ENCODE assay signal across 8 cellular contexts in genomic region chr3:53109822-53110771, GRCh38. TPM values are rescaled to one million over a fixed set of nuclear protein-coding genes. Genes with fewer than 3 reads are reported as not detected.
DNase-seq lines count a peak whose midpoint lies in the region; ATAC-seq, FAIRE-seq and TF ChIP-seq lines count a peak whose summit lies in the region.

No MANE protein-coding gene starts in this region.

- peaks cover 21% of the 10 kb centered on the region for H3K36me3 ChIP-seq in thymus (ENCODE audit: control insufficient read depth, insufficient read depth)

- peak overlapping the region in 2 of 5 experiments; percentile 27 to 41 for H3K27ac Mint-ChIP-seq in brain

- H3K4me1 ChIP-seq in thymus (ENCODE audit: control insufficient read depth, insufficient read depth, low read length), result no peaks in the 10 kb centered on the region

- no peaks in the 10 kb centered on the region for H3K9me3 ChIP-seq in thymus (ENCODE audit: control insufficient read depth)

- TF ChIP-seq CTCF in AG04449 (IDR thresholded peaks at IDR 0.05; ENCODE audit: insufficient read depth, low read length, missing control alignments) (peak; percentile 63), RWPE1 (conservative IDR thresholded peaks at IDR 0.05; ENCODE audit: low read depth) (peak; percentile 52), brain (conservative IDR thresholded peaks at IDR 0.05) (peak; percentile 44 to 60)

- peak; percentile 71 for ATAC-seq in left colon
- ATAC-seq in GM21360 (IDR thresholded peaks at IDR 0.05; ENCODE audit: unreplicated experiment), result no peak

- 79% methylated on average over 12 of the region's 12 CpGs for WGBS in thymus

- no peaks in the 10 kb centered on the region for H3K9me3 Mint-ChIP-seq in brain

- FAIRE-seq in GM19239 (lab: Jason Lieb, UNC), result peak; percentile 26
- no peak for FAIRE-seq in frontal cortex (lab: Jason Lieb, UNC)

- H3K27ac ChIP-seq in RWPE1, result peak overlapping the region; percentile 69
- H3K27ac ChIP-seq in thymus (ENCODE audit: low read depth), result peak overlapping the region; percentile 81

- POLR2A ChIA-PET in AG04449 (lab: Yijun Ruan, JAX), result no interaction called here
- POLR2A ChIA-PET in RWPE1 (lab: Yijun Ruan, JAX; ENCODE audit: low non-redundant PET), result no interaction called here

- H3K36me3 Mint-ChIP-seq in brain, result peaks cover 24% of the 10 kb centered on the region

- peak overlapping the region in 1 of 5 experiments; percentile 14 for H3K4me3 Mint-ChIP-seq in brain

- intact Hi-C loops in left colon (cut with DNase I, micrococcal nuclease), result no loop called here

- DNase-seq in AG04449 (ENCODE audit: low read depth, low spot score) (no peak), GM19239 (ENCODE audit: insufficient read length, low spot score) (no peak), RWPE1 (ENCODE audit: low spot score) (peak; percentile 25), left colon (peak; percentile 54 to 67), frontal cortex (ENCODE audit: low spot score in 2 of 2) (no peak)

- no peaks in the 10 kb centered on the region for H3K4me1 Mint-ChIP-seq in brain

- H3K4me3 ChIP-seq in AG04449 (ENCODE audit: low read depth, low read length), result no peak overlapping the region
- H3K4me3 ChIP-seq in thymus (ENCODE audit: low read length), result no peak overlapping the region

- CTCF ChIA-PET in AG04449 (lab: Yijun Ruan, JAX), result interaction anchor here (0.6 to 13.0 kb wide), 18 partner anchors 8 to 148 kb away, joined by 3 to 218 read pairs (median 4); partner anchors contain the start of gene RFT1
- CTCF ChIA-PET in RWPE1 (lab: Yijun Ruan, JAX), result interaction anchor here (0.6 kb wide), 1 partner anchor 24 kb away, joined by 3 read pairs; no protein-coding TSS in a partner anchor

- H3K27me3 Mint-ChIP-seq in brain, result no peaks in the 10 kb centered on the region

- no peaks in the 10 kb centered on the region for H3K27me3 ChIP-seq in thymus (ENCODE audit: control insufficient read depth, insufficient read depth)

RNA-seq across cellular contexts. Expression of gene RFT1, which starts 20.1 kb away (rescaled TPM):
- polyA plus RNA-seq in brain (ENCODE audit: insufficient read depth, low read depth, low replicate concordance) (9.1 TPM), thymus (8.0 TPM)
- total RNA-seq in left colon (10 to 100 TPM; 13.1 to 14.1 TPM), frontal cortex (6.1 TPM)

RNA-seq across cellular contexts. Expression of gene PRKCD, which starts 50.9 kb away (rescaled TPM):
- polyA plus RNA-seq in brain (ENCODE audit: insufficient read depth, low read depth, low replicate concordance), result 8.6 TPM
- 10 to 100 TPM; 93.3 to 94.0 TPM for total RNA-seq in left colon
- polyA plus RNA-seq in thymus, result 15.3 TPM
- total RNA-seq in frontal cortex, result 0.82 TPM

Comparison
In these comparisons a context has a peak if more than half of its experiments do, and no peak if none do; other contexts are left out.
1. DNase-seq: peak in RWPE1 (single experiment) and left colon (2 of 2); none in AG04449 (single experiment), GM19239 (single experiment) and frontal cortex (0 of 2).
2. RNA of gene PRKCD, which starts 50.9 kb away (total RNA-seq): 93.3 to 94.0 TPM in left colon; 0.82 TPM in frontal cortex (single experiment); every median in the first group is over 10 times any median in the second.
3. Peak in every context shown above with its lines, with median percentiles within 50 percentile points of each other: CTCF ChIP-seq.